8 cellular contexts compared by ENCODE assay signal in the genomic region with DNA sequence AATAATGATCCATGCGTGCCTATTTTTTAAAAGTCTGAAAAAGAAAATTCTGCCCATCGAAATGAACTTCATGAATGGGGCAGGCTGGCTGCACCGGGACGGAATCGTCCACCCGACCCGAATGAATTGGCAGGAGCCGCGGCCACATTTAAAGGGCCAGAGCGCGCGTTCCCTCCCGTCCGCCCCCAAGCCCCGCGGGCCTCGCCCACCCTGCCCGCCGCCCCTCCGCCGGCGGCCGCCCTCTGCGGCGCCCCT. TPM values are rescaled to one million over a fixed set of nuclear protein-coding genes. Genes with fewer than 3 reads are reported as not detected.
A peak's percentile ranks its signal among the peaks of the same experiment; 100 is the strongest.
DNase-seq lines count a peak whose midpoint lies in the region; ATAC-seq and TF ChIP-seq lines count a peak whose summit lies in the region.

No MANE protein-coding gene starts in this region.

- ATAC-seq in GM18502 (IDR thresholded peaks at IDR 0.05; ENCODE audit: poor library complexity, unreplicated experiment) (peak; percentile 5), HG02610 (IDR thresholded peaks at IDR 0.05; ENCODE audit: unreplicated experiment) (peak; percentile 5), activated B cell treated with CpG ODN at 0.5 μM for 24 hours (ENCODE audit: low read depth) (no peak), thoracic aorta (ENCODE audit: insufficient number of reproducible peaks, low FRiP score, low read depth) (no peak)

- DNase-seq in activated B cell treated with CpG ODN at 0.5 μM for 24 hours (no peak), hepatocyte (ENCODE audit: low spot score) (no peak), thoracic aorta (ENCODE audit: low spot score) (no peak), RPMI8226 (no peak), NCI-H774 (lab: John Stamatoyannopoulos, UW) (no peak), HCEC 1CT (no peak)

- H2AFZ ChIP-seq in hepatocyte: peak overlapping the region; percentile 53

- H3K9me2 ChIP-seq in hepatocyte (replicated peaks; ENCODE audit: insufficient read depth): no peaks in the 10 kb centered on the region

- POLR2A ChIA-PET in activated B cell treated with CpG ODN at 0.5 μM for 24 hours (lab: Charles Lee): interaction anchor here (0.6 kb wide), 1 partner anchor 9 kb away, joined by 7 read pairs; no protein-coding TSS in a partner anchor

- H3K9me3 ChIP-seq in hepatocyte (ENCODE audit: low read depth) (no peaks in the 10 kb centered on the region), thoracic aorta (no peaks in the 10 kb centered on the region)

- no peaks in the 10 kb centered on the region for H3K9me3 Mint-ChIP-seq in activated B cell treated with CpG ODN at 0.5 μM for 24 hours

- H3K27me3 Mint-ChIP-seq in activated B cell treated with CpG ODN at 0.5 μM for 24 hours: peaks cover 39% of the 10 kb centered on the region

- H3K79me2 ChIP-seq in hepatocyte: peaks cover 6% of the 10 kb centered on the region

- TF ChIP-seq CTCF in activated B cell treated with CpG ODN at 0.5 μM for 24 hours (IDR thresholded peaks at IDR 0.05) (no peak), hepatocyte (IDR thresholded peaks at IDR 0.05; ENCODE audit: poor library complexity) (no peak), thoracic aorta (IDR thresholded peaks at IDR 0.05) (no peak)

- peaks cover 44% of the 10 kb centered on the region for H3K4me1 Mint-ChIP-seq in activated B cell treated with CpG ODN at 0.5 μM for 24 hours

- H3K4me3 ChIP-seq in hepatocyte (peak overlapping the region; percentile 44), thoracic aorta (peak overlapping the region; percentile 68)

- peak overlapping the region; percentile 79 for H3K4me3 Mint-ChIP-seq in activated B cell treated with CpG ODN at 0.5 μM for 24 hours

- CTCF ChIA-PET in activated B cell treated with CpG ODN at 0.5 μM for 24 hours (lab: Charles Lee): no interaction called here

- no peaks in the 10 kb centered on the region for H3K36me3 Mint-ChIP-seq in activated B cell treated with CpG ODN at 0.5 μM for 24 hours (ENCODE audit: low read depth)

- intact Hi-C loops in activated B cell treated with CpG ODN at 0.5 μM for 24 hours (cut with micrococcal nuclease): loop anchor here (10.0 kb wide), 4 partner anchors 179 to 1151 kb away; a partner anchor contains a TSS

- H3K4me1 ChIP-seq in hepatocyte (ENCODE audit: insufficient read depth) (peaks cover 35% of the 10 kb centered on the region), thoracic aorta (ENCODE audit: control insufficient read depth in 1 of 2, low read depth in 2 of 2) (peaks cover 31 to 56% of the 10 kb centered on the region in 2 donors)

- H3K4me2 ChIP-seq in hepatocyte: peak overlapping the region; percentile 91

- WGBS in hepatocyte (ENCODE audit: low lambda C conversion rate, missing lambda C conversion rate): 0% methylated on average over 18 of the region's 25 CpGs

- no peak overlapping the region for H3K27ac Mint-ChIP-seq in activated B cell treated with CpG ODN at 0.5 μM for 24 hours

- H3K27me3 ChIP-seq in hepatocyte: peaks cover 77% of the 10 kb centered on the region
- H3K27me3 ChIP-seq in thoracic aorta (replicated peaks; ENCODE audit: insufficient read depth): peaks cover 21% of the 10 kb centered on the region

- H3K36me3 ChIP-seq in hepatocyte (replicated peaks; ENCODE audit: insufficient read depth, low read depth) (no peaks in the 10 kb centered on the region), thoracic aorta (no peaks in the 10 kb centered on the region)

- H4K20me1 ChIP-seq in hepatocyte (ENCODE audit: insufficient read depth, poor library complexity, severe bottlenecking): no peaks in the 10 kb centered on the region

- H3K27ac ChIP-seq in hepatocyte: peak overlapping the region; percentile 80
- no peak overlapping the region for H3K27ac ChIP-seq in thoracic aorta

RNA-seq across cellular contexts. Expression of a gene that starts 0.3 kb away (rescaled TPM):
- total RNA-seq in activated B cell treated with CpG ODN at 0.5 μM for 24 hours (0.34 and 0.53 TPM in 2 replicates), hepatocyte (0.96 and 2.4 TPM in 2 replicates), thoracic aorta (not detected)
- 15.4 and 27.1 TPM in 2 replicates for polyA plus RNA-seq in hepatocyte

Comparison
In these comparisons a context has a peak if more than half of its experiments do, and no peak if none do; other contexts are left out.
1. ATAC-seq: peak in GM18502 (single experiment) and HG02610 (single experiment); none in activated B cell treated with CpG ODN at 0.5 μM for 24 hours (single experiment) and thoracic aorta (single experiment).